In the genomic region with DNA sequence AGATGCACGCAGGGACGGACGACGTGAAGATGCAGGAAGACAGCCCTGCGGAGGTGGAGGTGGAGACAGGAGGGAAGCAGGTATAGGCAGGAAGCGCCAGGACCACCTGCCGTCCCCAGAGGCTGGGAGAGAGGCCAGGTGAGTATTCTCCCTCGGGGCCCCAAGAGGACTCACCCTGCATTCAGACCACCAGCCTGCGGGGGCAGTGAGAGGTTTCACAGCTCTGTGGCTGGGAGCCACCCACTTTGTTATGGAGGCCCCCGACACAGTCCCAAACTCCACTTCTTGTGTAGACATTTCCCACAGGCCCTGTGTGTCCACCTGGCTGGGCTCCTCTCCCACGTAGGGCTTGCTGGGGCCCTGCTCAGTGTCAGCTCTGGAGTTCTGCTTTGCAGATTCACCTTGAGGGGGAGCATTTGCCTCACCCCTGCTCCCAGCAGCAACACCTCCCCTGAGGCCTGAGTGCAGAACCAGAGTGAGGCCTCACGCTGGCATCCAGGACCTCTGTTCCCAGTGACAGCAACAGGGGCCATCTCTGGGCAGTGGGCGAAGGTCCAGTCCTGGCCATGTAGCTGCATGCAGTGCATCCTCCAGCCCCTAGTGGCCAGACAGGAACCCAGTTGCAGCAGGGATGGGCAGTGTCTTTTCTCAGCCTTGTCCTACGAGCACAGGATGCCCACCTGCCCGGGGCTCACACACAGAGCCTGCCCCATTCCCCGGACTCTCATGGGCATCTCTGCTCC, we compare ENCODE assay signal across 13 cellular contexts.
DNase-seq lines count a peak whose midpoint lies in the region; ATAC-seq and TF ChIP-seq lines count a peak whose summit lies in the region.
"Had no signal": no experiment of that assay in that cellular context is flagged by ENCODE, and none has a peak within 500 bp of the region (broad histone marks: within the 10 kb centered on the region; RNA-seq: fewer than 3 reads in every experiment).

No MANE protein-coding gene starts in this region.

- ATAC-seq in left lobe of liver, result peak; percentile 12
- no peak for ATAC-seq in naive thymus-derived CD4-positive, alpha-beta T cell

- H3K4me3 Mint-ChIP-seq in naive thymus-derived CD4-positive, alpha-beta T cell, result no peak overlapping the region

- WGBS in adrenal gland, 4 donors, result 84 to 93% (median 89%) methylated on average over 9 to 16 of the region's 16 CpGs

- H3K36me3 ChIP-seq in adrenal gland (replicated peaks in 1 of 2), result no peaks in the 10 kb centered on the region
- H3K36me3 ChIP-seq in naive thymus-derived CD4-positive, alpha-beta T cell (ENCODE audit: control insufficient read depth in 2 of 3, insufficient read depth in 3 of 3, low read length in 3 of 3), result peaks cover 0 to 3% (median 0%) of the 10 kb centered on the region in 3 experiments
- H3K36me3 ChIP-seq: vagina had no signal

- H3K9me3 Mint-ChIP-seq in naive thymus-derived CD4-positive, alpha-beta T cell, result peaks cover 0 to 14% (median 5%) of the 10 kb centered on the region in 11 donors

- no peaks in the 10 kb centered on the region for H3K9me3 ChIP-seq in adrenal gland (replicated peaks in 1 of 3)
- peaks cover 0 to 8% (median 0%) of the 10 kb centered on the region in 3 experiments for H3K9me3 ChIP-seq in naive thymus-derived CD4-positive, alpha-beta T cell (ENCODE audit: control insufficient read depth in 2 of 3, low read length in 3 of 3)
- H3K9me3 ChIP-seq: vagina had no signal

- TF ChIP-seq CTCF in HL-60 (IDR thresholded peaks at IDR 0.05; ENCODE audit: insufficient read depth, low read length) (peak; percentile 29), adrenal gland (IDR thresholded peaks at IDR 0.05) (peak in 4 of 6 experiments; percentile 9 to 31 (median 13))

- H3K4me1 ChIP-seq in adrenal gland (replicated peaks in 1 of 2), result peaks cover 0 to 6% of the 10 kb centered on the region in 2 donors
- no peaks in the 10 kb centered on the region for H3K4me1 ChIP-seq in naive thymus-derived CD4-positive, alpha-beta T cell (ENCODE audit: control insufficient read depth in 2 of 2, insufficient read depth in 2 of 2, low read length in 2 of 2)
- H3K4me1 ChIP-seq: vagina had no signal

- POLR2A ChIA-PET in naive thymus-derived CD4-positive, alpha-beta T cell (lab: Charles Lee), result no interaction called here

- H3K27ac Mint-ChIP-seq in naive thymus-derived CD4-positive, alpha-beta T cell, result no peak overlapping the region

- H3K36me3 Mint-ChIP-seq in naive thymus-derived CD4-positive, alpha-beta T cell, result peaks cover 0 to 14% (median 9%) of the 10 kb centered on the region in 5 donors

- H3K27me3 ChIP-seq in HL-60 (ENCODE audit: insufficient read depth, poor library complexity, severe bottlenecking), result no peaks in the 10 kb centered on the region
- no peaks in the 10 kb centered on the region for H3K27me3 ChIP-seq in adrenal gland
- H3K27me3 ChIP-seq in naive thymus-derived CD4-positive, alpha-beta T cell (ENCODE audit: control insufficient read depth in 2 of 2, insufficient read depth in 2 of 2, low read length in 2 of 2), result no peaks in the 10 kb centered on the region
- H3K27me3 ChIP-seq: vagina had no signal

- no peak overlapping the region for H3K4me3 ChIP-seq in HL-60 (replicated peaks; ENCODE audit: insufficient read depth, low read length)
- no peak overlapping the region for H3K4me3 ChIP-seq in adrenal gland
- no peak overlapping the region for H3K4me3 ChIP-seq in naive thymus-derived CD4-positive, alpha-beta T cell (ENCODE audit: low read length)
- H3K4me3 ChIP-seq: vagina had no signal

- no peak overlapping the region for H3K27ac ChIP-seq in HL-60 (replicated peaks)
- no peak overlapping the region for H3K27ac ChIP-seq in adrenal gland
- no peak overlapping the region for H3K27ac ChIP-seq in naive thymus-derived CD4-positive, alpha-beta T cell (ENCODE audit: low read depth, low read length)
- H3K27ac ChIP-seq: vagina had no signal

- peaks cover 3 to 11% (median 5%) of the 10 kb centered on the region in 5 donors for H3K27me3 Mint-ChIP-seq in naive thymus-derived CD4-positive, alpha-beta T cell

- CTCF ChIA-PET in naive thymus-derived CD4-positive, alpha-beta T cell (lab: Charles Lee), result no interaction called here

- intact Hi-C loops in adrenal gland (cut with DNase I), result no loop called here
- intact Hi-C loops in naive thymus-derived CD4-positive, alpha-beta T cell (cut with micrococcal nuclease), result no loop called here

- TF ChIP-seq POLR2A in adrenal gland (IDR thresholded peaks at IDR 0.05), result no peak

- peaks cover 5 to 24% (median 17%) of the 10 kb centered on the region in 7 donors for H3K4me1 Mint-ChIP-seq in naive thymus-derived CD4-positive, alpha-beta T cell

- peak; percentile 57 for DNase-seq in AG20443 (ENCODE audit: low spot score)
- DNase-seq in HL-60 (ENCODE audit: low read depth in 1 of 2, low spot score in 1 of 2), result no peak
- peak in 1 of 7 donors; percentile 21 for DNase-seq in adrenal gland
- DNase-seq in left lobe of liver (ENCODE audit: low spot score), result no peak
- no peak for DNase-seq in AML-193 (lab: John Stamatoyannopoulos, UW)
- DNase-seq in mucosa of gallbladder (ENCODE audit: low spot score), result no peak
- no peak for DNase-seq in naive thymus-derived CD4-positive, alpha-beta T cell
- no peak for DNase-seq in cortex of kidney (lab: John Stamatoyannopoulos, UW)
- DNase-seq: activated T-cell treated with anti-CD3 and anti-CD28 coated beads for 4 hours; effector CD4-positive, alpha-beta T cell; midbrain; stimulated activated CD4-positive, alpha-beta T cell treated with anti-CD3 and anti-CD28 coated beads, Interleukin-4, amount 100 ng/mL, for 24 hours had no signal
